In the genomic region with DNA sequence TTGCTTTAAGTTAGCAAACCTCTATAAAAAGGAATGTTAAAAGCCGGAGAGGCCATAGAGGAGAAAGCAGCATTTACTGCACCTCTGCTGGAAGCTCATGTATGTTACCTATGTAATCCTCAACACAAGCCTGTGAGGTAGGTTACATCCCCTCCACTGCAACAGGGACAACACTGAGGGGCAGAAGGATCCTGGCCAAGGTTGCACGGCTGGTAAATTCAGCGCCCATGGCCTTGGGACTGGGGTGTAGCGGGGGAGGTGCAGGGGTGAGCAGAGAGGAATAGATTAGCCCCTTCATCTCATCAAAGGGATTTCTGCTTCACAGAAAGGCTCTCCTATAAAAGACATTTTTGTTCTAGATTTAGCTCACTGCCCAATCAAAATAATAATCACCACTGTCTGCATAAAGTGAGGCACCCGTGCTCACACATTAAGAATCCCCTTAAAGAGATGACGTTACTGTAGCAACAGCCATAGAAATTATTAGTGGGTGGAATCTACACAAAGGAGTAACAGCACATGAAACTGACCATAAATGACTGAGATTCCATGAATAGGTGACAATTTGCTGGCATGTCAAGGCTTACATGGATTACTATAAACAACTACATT, we compare ENCODE assay signal across 2 cellular contexts.
TF ChIP-seq lines count a peak whose summit lies in the region.

No MANE protein-coding gene starts in this region.

TF ChIP-seq in SK-N-SH, 30 proteins besides CTCF, POLR2A, EP300 and RAD21 (continued from another document):
- TF ChIP-seq, protein P1, sequence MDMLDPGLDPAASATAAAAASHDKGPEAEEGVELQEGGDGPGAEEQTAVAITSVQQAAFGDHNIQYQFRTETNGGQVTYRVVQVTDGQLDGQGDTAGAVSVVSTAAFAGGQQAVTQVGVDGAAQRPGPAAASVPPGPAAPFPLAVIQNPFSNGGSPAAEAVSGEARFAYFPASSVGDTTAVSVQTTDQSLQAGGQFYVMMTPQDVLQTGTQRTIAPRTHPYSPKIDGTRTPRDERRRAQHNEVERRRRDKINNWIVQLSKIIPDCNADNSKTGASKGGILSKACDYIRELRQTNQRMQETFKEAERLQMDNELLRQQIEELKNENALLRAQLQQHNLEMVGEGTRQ (IDR thresholded peaks at IDR 0.05; ENCODE audit: borderline replicate concordance, low read depth, low read length): no peak
- TF ChIP-seq, protein P2, sequence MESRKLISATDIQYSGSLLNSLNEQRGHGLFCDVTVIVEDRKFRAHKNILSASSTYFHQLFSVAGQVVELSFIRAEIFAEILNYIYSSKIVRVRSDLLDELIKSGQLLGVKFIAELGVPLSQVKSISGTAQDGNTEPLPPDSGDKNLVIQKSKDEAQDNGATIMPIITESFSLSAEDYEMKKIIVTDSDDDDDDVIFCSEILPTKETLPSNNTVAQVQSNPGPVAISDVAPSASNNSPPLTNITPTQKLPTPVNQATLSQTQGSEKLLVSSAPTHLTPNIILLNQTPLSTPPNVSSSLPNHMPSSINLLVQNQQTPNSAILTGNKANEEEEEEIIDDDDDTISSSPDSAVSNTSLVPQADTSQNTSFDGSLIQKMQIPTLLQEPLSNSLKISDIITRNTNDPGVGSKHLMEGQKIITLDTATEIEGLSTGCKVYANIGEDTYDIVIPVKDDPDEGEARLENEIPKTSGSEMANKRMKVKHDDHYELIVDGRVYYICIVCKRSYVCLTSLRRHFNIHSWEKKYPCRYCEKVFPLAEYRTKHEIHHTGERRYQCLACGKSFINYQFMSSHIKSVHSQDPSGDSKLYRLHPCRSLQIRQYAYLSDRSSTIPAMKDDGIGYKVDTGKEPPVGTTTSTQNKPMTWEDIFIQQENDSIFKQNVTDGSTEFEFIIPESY (IDR thresholded peaks at IDR 0.05; ENCODE audit: borderline replicate concordance, low read depth): no peak
- TF ChIP-seq, protein P3, sequence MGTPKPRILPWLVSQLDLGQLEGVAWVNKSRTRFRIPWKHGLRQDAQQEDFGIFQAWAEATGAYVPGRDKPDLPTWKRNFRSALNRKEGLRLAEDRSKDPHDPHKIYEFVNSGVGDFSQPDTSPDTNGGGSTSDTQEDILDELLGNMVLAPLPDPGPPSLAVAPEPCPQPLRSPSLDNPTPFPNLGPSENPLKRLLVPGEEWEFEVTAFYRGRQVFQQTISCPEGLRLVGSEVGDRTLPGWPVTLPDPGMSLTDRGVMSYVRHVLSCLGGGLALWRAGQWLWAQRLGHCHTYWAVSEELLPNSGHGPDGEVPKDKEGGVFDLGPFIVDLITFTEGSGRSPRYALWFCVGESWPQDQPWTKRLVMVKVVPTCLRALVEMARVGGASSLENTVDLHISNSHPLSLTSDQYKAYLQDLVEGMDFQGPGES (IDR thresholded peaks at IDR 0.05; ENCODE audit: low read depth, low read length): no peak
- no peak for TF ChIP-seq RXRA (IDR thresholded peaks at IDR 0.05; ENCODE audit: borderline replicate concordance, low read depth)
- TF ChIP-seq JUND (IDR thresholded peaks at IDR 0.05): no peak
- TF ChIP-seq, protein P4, sequence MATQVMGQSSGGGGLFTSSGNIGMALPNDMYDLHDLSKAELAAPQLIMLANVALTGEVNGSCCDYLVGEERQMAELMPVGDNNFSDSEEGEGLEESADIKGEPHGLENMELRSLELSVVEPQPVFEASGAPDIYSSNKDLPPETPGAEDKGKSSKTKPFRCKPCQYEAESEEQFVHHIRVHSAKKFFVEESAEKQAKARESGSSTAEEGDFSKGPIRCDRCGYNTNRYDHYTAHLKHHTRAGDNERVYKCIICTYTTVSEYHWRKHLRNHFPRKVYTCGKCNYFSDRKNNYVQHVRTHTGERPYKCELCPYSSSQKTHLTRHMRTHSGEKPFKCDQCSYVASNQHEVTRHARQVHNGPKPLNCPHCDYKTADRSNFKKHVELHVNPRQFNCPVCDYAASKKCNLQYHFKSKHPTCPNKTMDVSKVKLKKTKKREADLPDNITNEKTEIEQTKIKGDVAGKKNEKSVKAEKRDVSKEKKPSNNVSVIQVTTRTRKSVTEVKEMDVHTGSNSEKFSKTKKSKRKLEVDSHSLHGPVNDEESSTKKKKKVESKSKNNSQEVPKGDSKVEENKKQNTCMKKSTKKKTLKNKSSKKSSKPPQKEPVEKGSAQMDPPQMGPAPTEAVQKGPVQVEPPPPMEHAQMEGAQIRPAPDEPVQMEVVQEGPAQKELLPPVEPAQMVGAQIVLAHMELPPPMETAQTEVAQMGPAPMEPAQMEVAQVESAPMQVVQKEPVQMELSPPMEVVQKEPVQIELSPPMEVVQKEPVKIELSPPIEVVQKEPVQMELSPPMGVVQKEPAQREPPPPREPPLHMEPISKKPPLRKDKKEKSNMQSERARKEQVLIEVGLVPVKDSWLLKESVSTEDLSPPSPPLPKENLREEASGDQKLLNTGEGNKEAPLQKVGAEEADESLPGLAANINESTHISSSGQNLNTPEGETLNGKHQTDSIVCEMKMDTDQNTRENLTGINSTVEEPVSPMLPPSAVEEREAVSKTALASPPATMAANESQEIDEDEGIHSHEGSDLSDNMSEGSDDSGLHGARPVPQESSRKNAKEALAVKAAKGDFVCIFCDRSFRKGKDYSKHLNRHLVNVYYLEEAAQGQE (IDR thresholded peaks at IDR 0.05; ENCODE audit: low read depth, low read length): no peak
- no peak for TF ChIP-seq GABPA (IDR thresholded peaks at IDR 0.05; ENCODE audit: low read depth)
- TF ChIP-seq SMC3 (IDR thresholded peaks at IDR 0.05; ENCODE audit: low read depth, low read length): no peak
- TF ChIP-seq CHD2 (IDR thresholded peaks at IDR 0.05; ENCODE audit: low read length, partially characterized antibody): no peak

TF ChIP-seq in SK-N-SH treated with all-trans-retinoic acid at 6 μM for 48 hours, 23 proteins besides CTCF, POLR2A, EP300 and RAD21 (continued from another document):
- TF ChIP-seq, protein P5, sequence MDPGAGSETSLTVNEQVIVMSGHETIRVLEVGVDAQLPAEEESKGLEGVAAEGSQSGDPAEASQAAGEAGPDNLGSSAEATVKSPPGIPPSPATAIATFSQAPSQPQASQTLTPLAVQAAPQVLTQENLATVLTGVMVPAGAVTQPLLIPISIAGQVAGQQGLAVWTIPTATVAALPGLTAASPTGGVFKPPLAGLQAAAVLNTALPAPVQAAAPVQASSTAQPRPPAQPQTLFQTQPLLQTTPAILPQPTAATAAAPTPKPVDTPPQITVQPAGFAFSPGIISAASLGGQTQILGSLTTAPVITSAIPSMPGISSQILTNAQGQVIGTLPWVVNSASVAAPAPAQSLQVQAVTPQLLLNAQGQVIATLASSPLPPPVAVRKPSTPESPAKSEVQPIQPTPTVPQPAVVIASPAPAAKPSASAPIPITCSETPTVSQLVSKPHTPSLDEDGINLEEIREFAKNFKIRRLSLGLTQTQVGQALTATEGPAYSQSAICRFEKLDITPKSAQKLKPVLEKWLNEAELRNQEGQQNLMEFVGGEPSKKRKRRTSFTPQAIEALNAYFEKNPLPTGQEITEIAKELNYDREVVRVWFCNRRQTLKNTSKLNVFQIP (CRISPR knock-in tag; IDR thresholded peaks at IDR 0.05; ENCODE audit: borderline replicate concordance, low read depth): no peak
- TF ChIP-seq OSR1 (CRISPR knock-in tag; IDR thresholded peaks at IDR 0.05) (no peak), ISL1 (CRISPR knock-in tag; IDR thresholded peaks at IDR 0.05) (no peak), CSDC2 (CRISPR knock-in tag; IDR thresholded peaks at IDR 0.05) (no peak), TOX (CRISPR knock-in tag; IDR thresholded peaks at IDR 0.05; ENCODE audit: borderline replicate concordance) (no peak)
